Comparison of ENCODE assay signal across 1 cellular context in the genomic region with DNA sequence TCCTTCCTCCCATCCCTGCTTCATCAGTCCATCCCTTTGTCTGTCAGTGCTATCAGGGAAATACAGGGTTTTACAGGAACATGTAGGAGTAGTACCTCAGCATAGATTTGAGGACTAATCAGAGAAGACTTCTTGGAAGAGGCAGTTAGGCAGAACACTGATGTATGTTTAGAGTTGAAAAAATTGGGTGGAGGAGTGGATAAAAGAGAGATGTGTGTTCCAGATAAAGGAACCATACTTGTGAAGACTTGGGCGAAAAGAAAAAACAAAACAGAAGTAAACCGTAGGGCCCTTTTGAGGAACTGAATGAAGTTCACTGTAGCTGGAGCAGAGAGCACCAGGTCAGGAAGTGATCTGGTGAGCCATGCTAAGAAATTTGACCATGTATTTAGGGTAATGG.
TF ChIP-seq lines count a peak whose summit lies in the region.

No MANE protein-coding gene starts in this region.

TF ChIP-seq in K562, 482 proteins besides CTCF, POLR2A, EP300 and RAD21 (continued from another document and continues in another):
- TF ChIP-seq, protein P1, sequence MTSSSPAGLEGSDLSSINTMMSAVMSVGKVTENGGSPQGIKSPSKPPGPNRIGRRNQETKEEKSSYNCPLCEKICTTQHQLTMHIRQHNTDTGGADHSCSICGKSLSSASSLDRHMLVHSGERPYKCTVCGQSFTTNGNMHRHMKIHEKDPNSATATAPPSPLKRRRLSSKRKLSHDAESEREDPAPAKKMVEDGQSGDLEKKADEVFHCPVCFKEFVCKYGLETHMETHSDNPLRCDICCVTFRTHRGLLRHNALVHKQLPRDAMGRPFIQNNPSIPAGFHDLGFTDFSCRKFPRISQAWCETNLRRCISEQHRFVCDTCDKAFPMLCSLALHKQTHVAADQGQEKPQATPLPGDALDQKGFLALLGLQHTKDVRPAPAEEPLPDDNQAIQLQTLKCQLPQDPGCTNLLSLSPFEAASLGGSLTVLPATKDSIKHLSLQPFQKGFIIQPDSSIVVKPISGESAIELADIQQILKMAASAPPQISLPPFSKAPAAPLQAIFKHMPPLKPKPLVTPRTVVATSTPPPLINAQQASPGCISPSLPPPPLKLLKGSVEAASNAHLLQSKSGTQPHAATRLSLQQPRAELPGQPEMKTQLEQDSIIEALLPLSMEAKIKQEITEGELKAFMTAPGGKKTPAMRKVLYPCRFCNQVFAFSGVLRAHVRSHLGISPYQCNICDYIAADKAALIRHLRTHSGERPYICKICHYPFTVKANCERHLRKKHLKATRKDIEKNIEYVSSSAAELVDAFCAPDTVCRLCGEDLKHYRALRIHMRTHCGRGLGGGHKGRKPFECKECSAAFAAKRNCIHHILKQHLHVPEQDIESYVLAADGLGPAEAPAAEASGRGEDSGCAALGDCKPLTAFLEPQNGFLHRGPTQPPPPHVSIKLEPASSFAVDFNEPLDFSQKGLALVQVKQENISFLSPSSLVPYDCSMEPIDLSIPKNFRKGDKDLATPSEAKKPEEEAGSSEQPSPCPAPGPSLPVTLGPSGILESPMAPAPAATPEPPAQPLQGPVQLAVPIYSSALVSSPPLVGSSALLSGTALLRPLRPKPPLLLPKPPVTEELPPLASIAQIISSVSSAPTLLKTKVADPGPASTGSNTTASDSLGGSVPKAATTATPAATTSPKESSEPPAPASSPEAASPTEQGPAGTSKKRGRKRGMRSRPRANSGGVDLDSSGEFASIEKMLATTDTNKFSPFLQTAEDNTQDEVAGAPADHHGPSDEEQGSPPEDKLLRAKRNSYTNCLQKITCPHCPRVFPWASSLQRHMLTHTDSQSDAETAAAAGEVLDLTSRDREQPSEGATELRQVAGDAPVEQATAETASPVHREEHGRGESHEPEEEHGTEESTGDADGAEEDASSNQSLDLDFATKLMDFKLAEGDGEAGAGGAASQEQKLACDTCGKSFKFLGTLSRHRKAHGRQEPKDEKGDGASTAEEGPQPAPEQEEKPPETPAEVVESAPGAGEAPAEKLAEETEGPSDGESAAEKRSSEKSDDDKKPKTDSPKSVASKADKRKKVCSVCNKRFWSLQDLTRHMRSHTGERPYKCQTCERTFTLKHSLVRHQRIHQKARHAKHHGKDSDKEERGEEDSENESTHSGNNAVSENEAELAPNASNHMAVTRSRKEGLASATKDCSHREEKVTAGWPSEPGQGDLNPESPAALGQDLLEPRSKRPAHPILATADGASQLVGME (CRISPR knock-in tag; IDR thresholded peaks at IDR 0.05) = no peak
- TF ChIP-seq CBFB (CRISPR knock-in tag; IDR thresholded peaks at IDR 0.05) (no peak), CBFA2T2 (conservative IDR thresholded peaks at IDR 0.05) (peak; percentile 71), SIRT6 (IDR thresholded peaks at IDR 0.05; ENCODE audit: low read depth, low read length) (no peak), SRSF3 (IDR thresholded peaks at IDR 0.05; ENCODE audit: insufficient read depth, low read length) (no peak), KDM2B (CRISPR knock-in tag; IDR thresholded peaks at IDR 0.05) (no peak), HDAC3 (IDR thresholded peaks at IDR 0.05; ENCODE audit: borderline replicate concordance, partially characterized antibody) (peak; percentile 17), PHF20 (IDR thresholded peaks at IDR 0.05; ENCODE audit: partially characterized antibody) (no peak), CBFA2T3 (IDR thresholded peaks at IDR 0.05) (peak; percentile 87), BACH1 (tag; IDR thresholded peaks at IDR 0.05) (no peak), HDAC1 (IDR thresholded peaks at IDR 0.05) (peak; percentile 50 to 90; a peak in 3 of 4 replicates), ZNF436 (CRISPR knock-in tag; IDR thresholded peaks at IDR 0.05) (peak; percentile 72), BHLHE40 (IDR thresholded peaks at IDR 0.05; ENCODE audit: low read length) (no peak), NR2C1 (IDR thresholded peaks at IDR 0.05) (no peak), NR2C1 (tag; IDR thresholded peaks at IDR 0.05) (no peak), TAF1 (IDR thresholded peaks at IDR 0.05; ENCODE audit: control insufficient read depth, extremely low read depth, insufficient read depth, low read length, severe bottlenecking) (no peak), ZNF780A (CRISPR knock-in tag; IDR thresholded peaks at IDR 0.05) (no peak), SMC3 (conservative IDR thresholded peaks at IDR 0.05; ENCODE audit: insufficient read depth, low read depth, low read length) (no peak), TBP (optimal IDR thresholded peaks at IDR 0.05; ENCODE audit: low read depth, low read length) (no peak), ZNF124 (CRISPR knock-in tag; IDR thresholded peaks at IDR 0.05) (no peak), ZNF76 (CRISPR knock-in tag; IDR thresholded peaks at IDR 0.05; ENCODE audit: borderline replicate concordance) (no peak), CC2D1A (IDR thresholded peaks at IDR 0.05) (peak; percentile 28; the same call in 1 of the 2 replicates), NR2F6 (CRISPR knock-in tag; IDR thresholded peaks at IDR 0.05) (no peak), ELF4 (CRISPR knock-in tag; IDR thresholded peaks at IDR 0.05) (no peak), ARID1B (IDR thresholded peaks at IDR 0.05) (peak; percentile 82), FOXK1 (CRISPR knock-in tag; IDR thresholded peaks at IDR 0.05; ENCODE audit: borderline replicate concordance) (no peak), SMARCA4 (IDR thresholded peaks at IDR 0.05) (peak; percentile 42; the same call in 1 of the 2 replicates), MYBL2 (IDR thresholded peaks at IDR 0.05; ENCODE audit: low read depth) (no peak), MYBL2 (CRISPR knock-in tag; IDR thresholded peaks at IDR 0.05; ENCODE audit: borderline replicate concordance) (no peak), RNF2 (IDR thresholded peaks at IDR 0.05) (no peak), BRCA1 (IDR thresholded peaks at IDR 0.05) (no peak), BRCA1 (CRISPR knock-in tag; IDR thresholded peaks at IDR 0.05) (no peak), MAFF (IDR thresholded peaks at IDR 0.05; ENCODE audit: low read length) (no peak), DIDO1 (tag; IDR thresholded peaks at IDR 0.05; ENCODE audit: low read depth) (no peak), NFRKB (IDR thresholded peaks at IDR 0.05; ENCODE audit: low read depth) (no peak), GTF2A2 (tag; IDR thresholded peaks at IDR 0.05) (no peak), DPF2 (IDR thresholded peaks at IDR 0.05) (no peak; the same call in 1 of the 2 replicates), HSF4 (CRISPR knock-in tag; IDR thresholded peaks at IDR 0.05; ENCODE audit: borderline replicate concordance) (no peak), ZNF696 (CRISPR knock-in tag; conservative IDR thresholded peaks at IDR 0.05) (no peak), ZZZ3 (IDR thresholded peaks at IDR 0.05) (no peak), ZSCAN32 (CRISPR knock-in tag; IDR thresholded peaks at IDR 0.05) (no peak), TCF7L2 (IDR thresholded peaks at IDR 0.05; ENCODE audit: low read depth, low read length) (no peak)
- TF ChIP-seq, protein P2, sequence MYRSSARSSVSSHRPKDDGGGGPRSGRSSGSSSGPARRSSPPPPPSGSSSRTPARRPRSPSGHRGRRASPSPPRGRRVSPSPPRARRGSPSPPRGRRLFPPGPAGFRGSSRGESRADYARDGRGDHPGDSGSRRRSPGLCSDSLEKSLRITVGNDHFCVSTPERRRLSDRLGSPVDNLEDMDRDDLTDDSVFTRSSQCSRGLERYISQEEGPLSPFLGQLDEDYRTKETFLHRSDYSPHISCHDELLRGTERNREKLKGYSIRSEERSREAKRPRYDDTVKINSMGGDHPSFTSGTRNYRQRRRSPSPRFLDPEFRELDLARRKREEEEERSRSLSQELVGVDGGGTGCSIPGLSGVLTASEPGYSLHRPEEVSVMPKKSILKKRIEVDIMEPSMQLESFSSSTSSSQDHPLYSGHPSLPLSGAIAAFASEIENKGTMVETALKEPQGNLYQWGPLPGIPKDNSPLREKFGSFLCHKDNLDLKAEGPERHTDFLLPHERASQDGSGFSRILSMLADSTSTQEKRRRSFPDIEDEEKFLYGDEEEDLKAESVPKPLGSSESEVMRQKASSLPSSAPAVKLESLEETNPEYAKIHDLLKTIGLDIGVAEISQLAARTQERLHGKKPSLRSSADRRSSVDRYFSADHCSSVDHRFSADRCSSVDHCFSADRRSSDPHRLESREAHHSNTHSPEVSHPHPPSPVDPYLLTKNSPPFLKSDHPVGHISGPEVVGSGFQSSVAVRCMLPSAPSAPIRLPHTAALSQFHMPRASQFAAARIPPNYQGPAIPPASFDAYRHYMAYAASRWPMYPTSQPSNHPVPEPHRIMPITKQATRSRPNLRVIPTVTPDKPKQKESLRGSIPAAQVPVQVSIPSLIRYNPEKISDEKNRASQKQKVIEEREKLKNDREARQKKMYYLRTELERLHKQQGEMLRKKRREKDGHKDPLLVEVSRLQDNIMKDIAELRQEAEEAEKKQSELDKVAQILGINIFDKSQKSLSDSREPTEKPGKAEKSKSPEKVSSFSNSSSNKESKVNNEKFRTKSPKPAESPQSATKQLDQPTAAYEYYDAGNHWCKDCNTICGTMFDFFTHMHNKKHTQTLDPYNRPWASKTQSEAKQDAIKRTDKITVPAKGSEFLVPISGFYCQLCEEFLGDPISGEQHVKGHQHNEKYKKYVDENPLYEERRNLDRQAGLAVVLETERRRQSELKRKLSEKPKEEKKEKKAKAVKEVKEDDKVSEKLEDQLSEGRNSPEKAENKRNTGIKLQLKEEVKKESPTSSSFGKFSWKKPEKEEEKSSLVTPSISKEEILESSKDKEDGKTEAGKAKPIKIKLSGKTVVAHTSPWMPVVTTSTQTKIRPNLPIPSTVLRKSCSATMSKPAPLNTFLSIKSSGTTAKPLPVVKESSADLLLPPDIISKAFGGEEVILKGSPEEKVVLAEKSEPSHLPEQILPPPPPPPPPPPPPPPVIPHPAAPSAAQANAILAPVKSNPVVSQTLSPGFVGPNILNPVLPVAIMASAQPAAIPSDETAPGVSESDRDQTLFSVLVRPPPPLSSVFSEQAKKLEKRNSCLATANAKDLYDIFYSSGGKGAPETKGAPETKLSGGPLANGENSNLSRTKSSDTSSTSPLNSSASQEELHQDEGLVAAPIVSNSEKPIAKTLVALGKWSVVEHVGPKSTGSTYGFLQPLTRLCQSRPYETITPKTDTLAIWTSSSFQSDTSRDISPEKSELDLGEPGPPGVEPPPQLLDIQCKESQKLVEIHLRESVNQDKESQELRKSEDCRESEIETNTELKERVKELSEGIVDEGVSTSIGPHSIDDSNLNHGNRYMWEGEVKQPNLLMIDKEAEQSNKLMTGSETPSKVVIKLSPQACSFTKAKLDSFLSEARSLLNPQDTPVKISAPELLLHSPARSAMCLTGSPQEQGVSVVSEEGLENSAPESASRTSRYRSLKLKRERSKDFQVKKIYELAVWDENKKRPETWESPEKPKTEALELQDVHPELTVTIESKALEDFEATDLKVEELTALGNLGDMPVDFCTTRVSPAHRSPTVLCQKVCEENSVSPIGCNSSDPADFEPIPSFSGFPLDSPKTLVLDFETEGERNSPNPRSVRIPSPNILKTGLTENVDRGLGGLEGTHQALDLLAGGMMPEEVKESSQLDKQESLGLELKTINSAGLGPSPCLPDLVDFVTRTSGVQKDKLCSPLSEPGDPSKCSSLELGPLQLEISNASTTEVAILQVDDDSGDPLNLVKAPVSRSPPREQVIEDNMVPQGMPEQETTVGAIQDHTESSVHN (IDR thresholded peaks at IDR 0.05; ENCODE audit: borderline replicate concordance in 1 of 2, low read depth in 1 of 2) = no peak
- TF ChIP-seq, protein P3, sequence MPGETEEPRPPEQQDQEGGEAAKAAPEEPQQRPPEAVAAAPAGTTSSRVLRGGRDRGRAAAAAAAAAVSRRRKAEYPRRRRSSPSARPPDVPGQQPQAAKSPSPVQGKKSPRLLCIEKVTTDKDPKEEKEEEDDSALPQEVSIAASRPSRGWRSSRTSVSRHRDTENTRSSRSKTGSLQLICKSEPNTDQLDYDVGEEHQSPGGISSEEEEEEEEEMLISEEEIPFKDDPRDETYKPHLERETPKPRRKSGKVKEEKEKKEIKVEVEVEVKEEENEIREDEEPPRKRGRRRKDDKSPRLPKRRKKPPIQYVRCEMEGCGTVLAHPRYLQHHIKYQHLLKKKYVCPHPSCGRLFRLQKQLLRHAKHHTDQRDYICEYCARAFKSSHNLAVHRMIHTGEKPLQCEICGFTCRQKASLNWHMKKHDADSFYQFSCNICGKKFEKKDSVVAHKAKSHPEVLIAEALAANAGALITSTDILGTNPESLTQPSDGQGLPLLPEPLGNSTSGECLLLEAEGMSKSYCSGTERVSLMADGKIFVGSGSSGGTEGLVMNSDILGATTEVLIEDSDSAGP (CRISPR knock-in tag; IDR thresholded peaks at IDR 0.05) = no peak
- TF ChIP-seq, protein P4, sequence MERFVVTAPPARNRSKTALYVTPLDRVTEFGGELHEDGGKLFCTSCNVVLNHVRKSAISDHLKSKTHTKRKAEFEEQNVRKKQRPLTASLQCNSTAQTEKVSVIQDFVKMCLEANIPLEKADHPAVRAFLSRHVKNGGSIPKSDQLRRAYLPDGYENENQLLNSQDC (CRISPR knock-in tag; IDR thresholded peaks at IDR 0.05) = no peak
- TF ChIP-seq, protein P5, sequence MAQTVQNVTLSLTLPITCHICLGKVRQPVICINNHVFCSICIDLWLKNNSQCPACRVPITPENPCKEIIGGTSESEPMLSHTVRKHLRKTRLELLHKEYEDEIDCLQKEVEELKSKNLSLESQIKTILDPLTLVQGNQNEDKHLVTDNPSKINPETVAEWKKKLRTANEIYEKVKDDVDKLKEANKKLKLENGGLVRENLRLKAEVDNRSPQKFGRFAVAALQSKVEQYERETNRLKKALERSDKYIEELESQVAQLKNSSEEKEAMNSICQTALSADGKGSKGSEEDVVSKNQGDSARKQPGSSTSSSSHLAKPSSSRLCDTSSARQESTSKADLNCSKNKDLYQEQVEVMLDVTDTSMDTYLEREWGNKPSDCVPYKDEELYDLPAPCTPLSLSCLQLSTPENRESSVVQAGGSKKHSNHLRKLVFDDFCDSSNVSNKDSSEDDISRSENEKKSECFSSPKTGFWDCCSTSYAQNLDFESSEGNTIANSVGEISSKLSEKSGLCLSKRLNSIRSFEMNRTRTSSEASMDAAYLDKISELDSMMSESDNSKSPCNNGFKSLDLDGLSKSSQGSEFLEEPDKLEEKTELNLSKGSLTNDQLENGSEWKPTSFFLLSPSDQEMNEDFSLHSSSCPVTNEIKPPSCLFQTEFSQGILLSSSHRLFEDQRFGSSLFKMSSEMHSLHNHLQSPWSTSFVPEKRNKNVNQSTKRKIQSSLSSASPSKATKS (CRISPR knock-in tag; IDR thresholded peaks at IDR 0.05) = no peak
- TF ChIP-seq, protein P6, sequence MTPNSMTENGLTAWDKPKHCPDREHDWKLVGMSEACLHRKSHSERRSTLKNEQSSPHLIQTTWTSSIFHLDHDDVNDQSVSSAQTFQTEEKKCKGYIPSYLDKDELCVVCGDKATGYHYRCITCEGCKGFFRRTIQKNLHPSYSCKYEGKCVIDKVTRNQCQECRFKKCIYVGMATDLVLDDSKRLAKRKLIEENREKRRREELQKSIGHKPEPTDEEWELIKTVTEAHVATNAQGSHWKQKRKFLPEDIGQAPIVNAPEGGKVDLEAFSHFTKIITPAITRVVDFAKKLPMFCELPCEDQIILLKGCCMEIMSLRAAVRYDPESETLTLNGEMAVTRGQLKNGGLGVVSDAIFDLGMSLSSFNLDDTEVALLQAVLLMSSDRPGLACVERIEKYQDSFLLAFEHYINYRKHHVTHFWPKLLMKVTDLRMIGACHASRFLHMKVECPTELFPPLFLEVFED (CRISPR knock-in tag; conservative IDR thresholded peaks at IDR 0.05) = no peak
